8 cellular contexts compared by ENCODE assay signal in the genomic region with DNA sequence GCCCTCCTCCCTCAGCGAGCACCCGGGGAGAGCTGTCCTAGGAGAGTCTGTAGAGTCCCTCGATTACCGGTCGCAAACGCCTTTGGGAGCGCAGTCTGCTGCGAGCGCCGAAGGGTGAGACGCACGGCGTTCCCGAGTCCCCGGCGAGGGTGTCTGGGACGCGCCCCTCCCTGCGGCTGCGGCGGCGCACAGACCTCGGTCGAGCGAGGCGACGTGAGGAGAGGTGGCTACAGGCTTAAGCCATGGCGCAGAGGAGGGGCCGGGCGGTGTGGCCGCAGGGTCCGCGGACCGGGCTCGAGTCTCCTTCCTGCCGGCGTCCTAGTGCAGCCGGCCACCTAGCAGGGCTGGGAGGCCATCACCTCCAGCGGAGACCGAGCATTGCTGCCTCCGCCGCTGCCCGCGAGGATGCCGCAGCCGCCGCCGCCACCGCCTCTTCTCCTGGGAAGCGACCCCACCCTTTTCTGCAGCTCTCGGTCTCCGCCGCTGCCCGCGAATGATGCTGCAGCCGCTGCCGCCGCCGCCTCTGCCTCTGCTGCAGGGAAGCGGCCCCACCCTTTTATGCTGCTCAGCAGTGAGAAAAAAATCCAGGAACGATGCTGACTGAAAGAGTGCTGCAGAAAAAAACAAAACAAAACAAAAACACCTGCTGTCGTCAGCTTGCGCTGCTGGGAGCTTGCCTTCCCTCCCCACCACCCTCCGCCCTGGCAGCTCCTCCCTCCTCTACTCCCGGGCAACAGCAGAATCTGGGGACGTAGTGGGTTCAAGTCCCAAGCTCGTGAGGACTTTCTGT. TPM values are rescaled to one million over a fixed set of nuclear protein-coding genes. Genes with fewer than 3 reads are reported as not detected.
DNase-seq lines count a peak whose midpoint lies in the region; ATAC-seq, FAIRE-seq and TF ChIP-seq lines count a peak whose summit lies in the region.

A gene (minus strand): TSS at position 531 of the 790 bp plus-strand sequence. CDS start 669 bp downstream, outside the sequence.

- intact Hi-C loops in K562 (cut with micrococcal nuclease), result no loop called here

- BruUV-seq in K562 (replicated peaks; lab: Mats Ljungman, UMichigan), result no TSS peak

- no peak for FAIRE-seq in K562 (lab: Jason Lieb, UNC)

- POLR2A ChIA-PET in K562 (lab: Yijun Ruan, JAX), result interaction anchor here (1.2 kb wide), 1 partner anchor 9 kb away, joined by 3 read pairs; no protein-coding TSS in a partner anchor

- WGBS in K562 (ENCODE audit: insufficient coverage, low coverage, missing lambda C conversion rate), result 12% methylated on average over 33 of the region's 67 CpGs

- no peak for TF ChIP-seq EP300 in K562 (IDR thresholded peaks at IDR 0.05; ENCODE audit: low read length)

- no peak within 1 kb of the TSS for H3K27ac Mint-ChIP-seq in activated CD8-positive, alpha-beta memory T cell treated with anti-CD3 and anti-CD28 coated beads, Interleukin-2, amount 10 ng/mL, durations not matched to agents 7 days and 5 days

- no peak within 1 kb of the TSS for H3K27ac ChIP-seq in K562 (ENCODE audit: extremely low read depth, low read depth, low read length)

- no peak for TF ChIP-seq POLR2A in K562 (conservative IDR thresholded peaks at IDR 0.05)

- no peak within 1 kb of the TSS for H2AFZ ChIP-seq in K562 (ENCODE audit: low read depth, low read length)

- ATAC-seq in activated CD8-positive, alpha-beta memory T cell treated with anti-CD3 and anti-CD28 coated beads, Interleukin-2, amount 10 ng/mL, durations not matched to agents 7 days and 5 days, result peak; percentile 54
- ATAC-seq in K562, result peak; percentile 67; the same call in 2 of the 3 replicates
- ATAC-seq in HG03196 (IDR thresholded peaks at IDR 0.05; ENCODE audit: unreplicated experiment), result no peak

- H3K9ac ChIP-seq in K562 (ENCODE audit: insufficient read depth in 1 of 2, low read depth in 2 of 2, low read length in 2 of 2), result no peak within 1 kb of the TSS

- H4K20me1 ChIP-seq in K562 (replicated peaks; ENCODE audit: control insufficient read depth, insufficient read depth, low read length), result no peaks in the 10 kb centered on the region

- CTCF ChIA-PET in activated CD8-positive, alpha-beta memory T cell treated with anti-CD3 and anti-CD28 coated beads, Interleukin-2, amount 10 ng/mL, durations not matched to agents 7 days and 5 days (lab: Charles Lee), result interaction anchor here (0.6 to 1.4 kb wide), 3 partner anchors 37 to 135 kb away, joined by 3 to 4 read pairs (median 3); no protein-coding TSS in a partner anchor
- CTCF ChIA-PET in K562 (lab: Yijun Ruan, JAX; ENCODE audit: low intra/inter-chr PET ratio), result no interaction called here

- H3K4me1 Mint-ChIP-seq in activated CD8-positive, alpha-beta memory T cell treated with anti-CD3 and anti-CD28 coated beads, Interleukin-2, amount 10 ng/mL, durations not matched to agents 7 days and 5 days, result peaks cover 33% of the 10 kb centered on the region

- no peaks in the 10 kb centered on the region for H3K9me1 ChIP-seq in K562 (ENCODE audit: control insufficient read depth, insufficient read depth, low read length)

- peak within 1 kb of the TSS; percentile 72 for H3K4me3 Mint-ChIP-seq in activated CD8-positive, alpha-beta memory T cell treated with anti-CD3 and anti-CD28 coated beads, Interleukin-2, amount 10 ng/mL, durations not matched to agents 7 days and 5 days

- no peak within 1 kb of the TSS for H3K4me3 ChIP-seq in K562
- peak within 1 kb of the TSS; percentile 61 for H3K4me3 ChIP-seq in iPS-18c (ENCODE audit: insufficient read depth, low read depth, low read length)
- H3K4me3 ChIP-seq in skeletal muscle cell (ENCODE audit: low read depth, low read length), result peak within 1 kb of the TSS; percentile 48

- no peak for TF ChIP-seq CTCF in K562 (IDR thresholded peaks at IDR 0.05 in 2 of 3, conservative IDR thresholded peaks at IDR 0.05 in 1 of 3; ENCODE audit: insufficient read depth in 2 of 3, low read depth in 1 of 3, low read length in 3 of 3)

- H3K27me3 Mint-ChIP-seq in activated CD8-positive, alpha-beta memory T cell treated with anti-CD3 and anti-CD28 coated beads, Interleukin-2, amount 10 ng/mL, durations not matched to agents 7 days and 5 days, result peaks cover 75% of the 10 kb centered on the region

- no peaks in the 10 kb centered on the region for H3K9me3 Mint-ChIP-seq in activated CD8-positive, alpha-beta memory T cell treated with anti-CD3 and anti-CD28 coated beads, Interleukin-2, amount 10 ng/mL, durations not matched to agents 7 days and 5 days (ENCODE audit: low read depth)

- H3K4me2 ChIP-seq in K562 (ENCODE audit: insufficient read depth, low read length), result no peak within 1 kb of the TSS

- H3K27me3 ChIP-seq in K562 (ENCODE audit: control insufficient read depth in 2 of 2, insufficient read depth in 2 of 2, low read length in 2 of 2), result peaks cover 22 to 39% of the 10 kb centered on the region in 2 experiments; a peak in 4 of 5 replicates

- H3K9me3 ChIP-seq in K562 (replicated peaks; ENCODE audit: control insufficient read depth, insufficient read depth, low read depth, low read length) (no peaks in the 10 kb centered on the region), iPS-18c (ENCODE audit: control insufficient read depth, insufficient read depth, low read length) (peaks cover 2% of the 10 kb centered on the region)

- peaks cover under 1% of the 10 kb centered on the region for H3K36me3 Mint-ChIP-seq in activated CD8-positive, alpha-beta memory T cell treated with anti-CD3 and anti-CD28 coated beads, Interleukin-2, amount 10 ng/mL, durations not matched to agents 7 days and 5 days

- no peaks in the 10 kb centered on the region for H3K79me2 ChIP-seq in K562 (ENCODE audit: control insufficient read depth, insufficient read depth, low read length)

- peaks cover under 1 to 20% of the 10 kb centered on the region in 2 experiments; a peak in 2 of 5 replicates for H3K4me1 ChIP-seq in K562 (replicated peaks in 1 of 2; ENCODE audit: control insufficient read depth in 2 of 2, insufficient read depth in 2 of 2, low read length in 2 of 2)

- DNase-seq in activated CD8-positive, alpha-beta memory T cell treated with anti-CD3 and anti-CD28 coated beads, Interleukin-2, amount 10 ng/mL, durations not matched to agents 7 days and 5 days, result peak; percentile 62
- no peak for DNase-seq in activated CD8-positive, alpha-beta memory T cell treated with anti-CD3 and anti-CD28 coated beads, Interleukin-2, amount 50 U/mL, for 4 hours
- peak; percentile 80 for DNase-seq in NCI-H510A treated with DMSO at 0.1 percent for 48 hours (lab: John Stamatoyannopoulos, UW)
- DNase-seq in K562 (ENCODE audit: extremely low read depth in 1 of 4, low spot score in 3 of 4), result peak in 3 of 4 experiments; percentile 22 to 32 (median 30)
- DNase-seq in skeletal muscle cell (ENCODE audit: low read depth), result no peak
- no peak for DNase-seq in NCI-H2029 (lab: John Stamatoyannopoulos, UW)

- no peak for TF ChIP-seq RAD21 in K562 (CRISPR knock-in tag; conservative IDR thresholded peaks at IDR 0.05 in 1 of 2, IDR thresholded peaks at IDR 0.05 in 1 of 2)

- in situ Hi-C loops in K562 (cut with MboI), result no loop called here

- no peaks in the 10 kb centered on the region for H3K36me3 ChIP-seq in K562 (ENCODE audit: control insufficient read depth, insufficient read depth, low read length)

TF ChIP-seq in K562, 482 proteins besides CTCF, POLR2A, EP300 and RAD21 (continues in another document):
- no peak for TF ChIP-seq ZNF717 (CRISPR knock-in tag; IDR thresholded peaks at IDR 0.05)
- TF ChIP-seq POLR2G (IDR thresholded peaks at IDR 0.05; ENCODE audit: low read depth, low read length), result no peak
- TF ChIP-seq, protein P1, sequence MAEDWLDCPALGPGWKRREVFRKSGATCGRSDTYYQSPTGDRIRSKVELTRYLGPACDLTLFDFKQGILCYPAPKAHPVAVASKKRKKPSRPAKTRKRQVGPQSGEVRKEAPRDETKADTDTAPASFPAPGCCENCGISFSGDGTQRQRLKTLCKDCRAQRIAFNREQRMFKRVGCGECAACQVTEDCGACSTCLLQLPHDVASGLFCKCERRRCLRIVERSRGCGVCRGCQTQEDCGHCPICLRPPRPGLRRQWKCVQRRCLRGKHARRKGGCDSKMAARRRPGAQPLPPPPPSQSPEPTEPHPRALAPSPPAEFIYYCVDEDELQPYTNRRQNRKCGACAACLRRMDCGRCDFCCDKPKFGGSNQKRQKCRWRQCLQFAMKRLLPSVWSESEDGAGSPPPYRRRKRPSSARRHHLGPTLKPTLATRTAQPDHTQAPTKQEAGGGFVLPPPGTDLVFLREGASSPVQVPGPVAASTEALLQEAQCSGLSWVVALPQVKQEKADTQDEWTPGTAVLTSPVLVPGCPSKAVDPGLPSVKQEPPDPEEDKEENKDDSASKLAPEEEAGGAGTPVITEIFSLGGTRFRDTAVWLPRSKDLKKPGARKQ (CRISPR knock-in tag; IDR thresholded peaks at IDR 0.05), result 0 out of 2 replicates have a peak, but pooled peaks have one; percentile 46
- no peak for TF ChIP-seq PTBP1 (IDR thresholded peaks at IDR 0.05; ENCODE audit: low read depth, low read length)
- peak; percentile 49; the same call in 1 of the 2 replicates for TF ChIP-seq CTBP1 (IDR thresholded peaks at IDR 0.05; ENCODE audit: borderline replicate concordance)
- TF ChIP-seq NFIC (IDR thresholded peaks at IDR 0.05), result no peak
- TF ChIP-seq TOE1 (IDR thresholded peaks at IDR 0.05; ENCODE audit: borderline replicate concordance), result no peak
- TF ChIP-seq TOE1 (CRISPR knock-in tag; IDR thresholded peaks at IDR 0.05; ENCODE audit: borderline replicate concordance, low read depth), result no peak

RNA-seq across cellular contexts. Expression of the gene that starts here (rescaled TPM):
- under 1 TPM; 0.30 to 0.70 TPM for total RNA-seq in activated CD8-positive, alpha-beta memory T cell treated with anti-CD3 and anti-CD28 coated beads, Interleukin-2, amount 10 ng/mL, durations not matched to agents 7 days and 5 days
- not detected in 2 replicates for total RNA-seq in K562 (2011; cell fraction: chromatin; rRNA removed; ENCODE audit: low replicate concordance)
- not detected in 2 replicates for total RNA-seq in K562 (2011; cell fraction: nucleolus; rRNA removed)
- not detected in 2 replicates for total RNA-seq in K562 (2011; cell fraction: nucleoplasm; rRNA removed)
- total RNA-seq in K562 (2014; rRNA removed) (not detected in 2 replicates), K562 (2014; rRNA removed; fragmentation: Illumina TruSeq; extraction: Trizol) (not detected in 2 replicates), K562 (2015; rRNA removed; fragmentation: Illumina TruSeq; extraction: Trizol) (not detected in 2 replicates), K562 (2021) (0.07 TPM in 1 of 2 replicates, not detected in the other)
- polyA plus RNA-seq in K562 (2011; rRNA removed) (not detected in 2 replicates), K562 (2014; fragmentation: Illumina TruSeq; extraction: Trizol) (not detected in 2 replicates), K562 (2014; fragmentation: Nextera tagmentation; extraction: Ambion mirVana) (not detected), K562 (2014; rRNA removed) (not detected in 2 replicates)
- not detected in 2 replicates for polyA plus RNA-seq in K562 (2011; cell fraction: cytosol; rRNA removed)
- polyA plus RNA-seq in K562 (2011; cell fraction: nucleus; rRNA removed), result not detected in 2 replicates
- 0.06 TPM in 1 of 2 replicates, not detected in the other for polyA plus RNA-seq in K562 (2012)
- not detected in 2 replicates for polyA minus RNA-seq in K562 (2011; rRNA and poly(A)+ RNA removed)
- not detected in 2 replicates for polyA minus RNA-seq in K562 (2011; cell fraction: cytosol; rRNA and poly(A)+ RNA removed)
- not detected in 2 replicates for polyA minus RNA-seq in K562 (2011; cell fraction: nucleus; rRNA and poly(A)+ RNA removed)

Comparison
In these comparisons a context has a peak if more than half of its experiments do, and no peak if none do; other contexts are left out.
1. Peak in DNase-seq and ATAC-seq in activated CD8-positive, alpha-beta memory T cell treated with anti-CD3 and anti-CD28 coated beads, Interleukin-2, amount 10 ng/mL, durations not matched to agents 7 days and 5 days; RNA of the gene not detected or under 1 TPM.
2. Peak in DNase-seq and ATAC-seq in K562; RNA of the gene not detected or under 1 TPM.